Comparison of ENCODE assay signal across 1 cellular context in genomic region chr5:64637144-64637543, GRCh38.
TF ChIP-seq lines count a peak whose summit lies in the region.

No MANE protein-coding gene starts in this region.

TF ChIP-seq in WTC11, 78 proteins besides CTCF, POLR2A, EP300 and RAD21 (continued from another document):
- TF ChIP-seq SMAD3 (CRISPR knock-in tag; IDR thresholded peaks at IDR 0.05; ENCODE audit: borderline replicate concordance) (no peak), MLX (CRISPR knock-in tag; IDR thresholded peaks at IDR 0.05) (no peak), PRDM15 (CRISPR knock-in tag; IDR thresholded peaks at IDR 0.05) (no peak), PREB (CRISPR knock-in tag; IDR thresholded peaks at IDR 0.05; ENCODE audit: borderline replicate concordance) (no peak), TEAD4 (CRISPR knock-in tag; IDR thresholded peaks at IDR 0.05) (no peak), CREM (CRISPR knock-in tag; IDR thresholded peaks at IDR 0.05) (no peak), ZNF138 (CRISPR knock-in tag; conservative IDR thresholded peaks at IDR 0.05) (no peak)
